In genomic region chr9:89718635-89719034, GRCh38 we compare ENCODE assay signal across 17 cellular contexts.
DNase-seq lines count a peak whose midpoint lies in the region; ATAC-seq, FAIRE-seq and TF ChIP-seq lines count a peak whose summit lies in the region.
"Had no signal": no experiment of that assay in that cellular context is flagged by ENCODE, and none has a peak within 500 bp of the region (broad histone marks: within the 10 kb centered on the region; RNA-seq: fewer than 3 reads in every experiment).

No MANE protein-coding gene starts in this region.

- H3K4me1 Mint-ChIP-seq in dendritic cell treated with granulocyte-macrophage colony-stimulating factor and Interleukin-4, amounts not matched to agents 40 ng/mL and 50 ng/mL, for 4 days (ENCODE audit: low read depth), result peaks cover 84% of the 10 kb centered on the region
- H3K4me1 Mint-ChIP-seq: GM23338 had no signal

- 72 to 87% (median 79%) methylated on average over 5 of the region's 5 CpGs for WGBS in heart left ventricle, 4 donors
- WGBS in right cardiac atrium, result 68% methylated on average over 5 of the region's 5 CpGs
- WGBS in trophoblast cell (ENCODE audit: extremely low coverage, insufficient coverage, insufficient read length), result no CpG with 5 or more reads among the region's 5 CpGs

- no peak overlapping the region for H3K4ac ChIP-seq in trophoblast cell (ENCODE audit: low read depth, low read length)

- H2BK12ac ChIP-seq in trophoblast cell (ENCODE audit: low read length), result peak overlapping the region; percentile 51

- H3K18ac ChIP-seq in trophoblast cell (ENCODE audit: low read length), result peak overlapping the region; percentile 58

- peak overlapping the region; percentile 83 for H3K27ac Mint-ChIP-seq in dendritic cell treated with granulocyte-macrophage colony-stimulating factor and Interleukin-4, amounts not matched to agents 40 ng/mL and 50 ng/mL, for 4 days
- H3K27ac Mint-ChIP-seq: B cell; CD4-positive, alpha-beta T cell; GM23338; H9 had no signal

- TF ChIP-seq POLR2A in heart left ventricle (IDR thresholded peaks at IDR 0.05), result no peak

- H3K27me3 ChIP-seq in cardiac muscle cell (no peaks in the 10 kb centered on the region), heart left ventricle (no peaks in the 10 kb centered on the region), right cardiac atrium (ENCODE audit: control insufficient read depth, insufficient read depth) (no peaks in the 10 kb centered on the region), trophoblast cell (ENCODE audit: insufficient read depth, low read length) (no peaks in the 10 kb centered on the region)

- FAIRE-seq in urothelium cell line (lab: Jason Lieb, UNC), result no peak
- FAIRE-seq: A204.1, GM12878, GM18507 had no signal

- no peak overlapping the region for H3K23ac ChIP-seq in trophoblast cell (ENCODE audit: low read length)

- no peak overlapping the region for H3K4me2 ChIP-seq in trophoblast cell (ENCODE audit: low read length)
- H3K4me2 ChIP-seq: GM23338 had no signal

- TF ChIP-seq CTCF in cardiac muscle cell (IDR thresholded peaks at IDR 0.05; ENCODE audit: low read depth, low read length), result no peak
- no peak for TF ChIP-seq CTCF in heart left ventricle (IDR thresholded peaks at IDR 0.05)

- H3K14ac ChIP-seq in trophoblast cell (ENCODE audit: low read length), result peak overlapping the region; percentile 46

- H3K9me3 Mint-ChIP-seq in dendritic cell treated with granulocyte-macrophage colony-stimulating factor and Interleukin-4, amounts not matched to agents 40 ng/mL and 50 ng/mL, for 4 days, result no peaks in the 10 kb centered on the region
- H3K9me3 Mint-ChIP-seq: CD4-positive, alpha-beta T cell; GM23338; H9 had no signal

- H3K27me3 Mint-ChIP-seq in dendritic cell treated with granulocyte-macrophage colony-stimulating factor and Interleukin-4, amounts not matched to agents 40 ng/mL and 50 ng/mL, for 4 days, result no peaks in the 10 kb centered on the region
- H3K27me3 Mint-ChIP-seq: B cell; CD4-positive, alpha-beta T cell had no signal

- no peak overlapping the region for H3K4me3 Mint-ChIP-seq in dendritic cell treated with granulocyte-macrophage colony-stimulating factor and Interleukin-4, amounts not matched to agents 40 ng/mL and 50 ng/mL, for 4 days
- H3K4me3 Mint-ChIP-seq: B cell; CD4-positive, alpha-beta T cell; GM23338; H9 had no signal

- no peaks in the 10 kb centered on the region for H3K4me1 ChIP-seq in cardiac muscle cell (ENCODE audit: low read depth)
- H3K4me1 ChIP-seq in heart left ventricle, result peaks cover 0 to 24% (median 0%) of the 10 kb centered on the region in 12 donors
- H3K4me1 ChIP-seq in right cardiac atrium (ENCODE audit: control insufficient read depth, insufficient read depth, low read length), result peaks cover 3% of the 10 kb centered on the region
- H3K4me1 ChIP-seq in trophoblast cell (ENCODE audit: control insufficient read depth in 1 of 2, insufficient read depth in 2 of 2, low read length in 2 of 2), result peaks cover 9 to 11% of the 10 kb centered on the region in 2 experiments

- H2AFZ ChIP-seq in trophoblast cell (ENCODE audit: insufficient read depth, low read length, poor library complexity), result no peak overlapping the region
- H2AFZ ChIP-seq: GM23338 had no signal

- ATAC-seq in heart left ventricle (no peak), right cardiac atrium (peak; percentile 29 to 34), GM19324 (IDR thresholded peaks at IDR 0.05; ENCODE audit: low FRiP score, unreplicated experiment) (no peak)
- ATAC-seq: GM12878, GM23338 had no signal

- H3K36me3 Mint-ChIP-seq in dendritic cell treated with granulocyte-macrophage colony-stimulating factor and Interleukin-4, amounts not matched to agents 40 ng/mL and 50 ng/mL, for 4 days (ENCODE audit: low read depth), result no peaks in the 10 kb centered on the region

- no peak overlapping the region for H2BK5ac ChIP-seq in trophoblast cell (ENCODE audit: low read depth, low read length, poor library complexity)

- peak overlapping the region; percentile 40 for H2AK5ac ChIP-seq in trophoblast cell (ENCODE audit: low read length)

- no peaks in the 10 kb centered on the region for H3K79me2 ChIP-seq in trophoblast cell (ENCODE audit: control insufficient read depth, insufficient read depth, low read length, poor library complexity)

- intact Hi-C loops in heart left ventricle (cut with DNase I) (no loop called here), right cardiac atrium (cut with DNase I) (no loop called here)
- intact Hi-C loops in dendritic cell treated with granulocyte-macrophage colony-stimulating factor and Interleukin-4, amounts not matched to agents 40 ng/mL and 50 ng/mL, for 4 days (cut with micrococcal nuclease), result loop anchor here (1.0 to 5.0 kb wide), 2 partner anchors 22 to 111 kb away; partner anchors contain the start of gene GADD45G

- H3K36me3 ChIP-seq in cardiac muscle cell, result no peaks in the 10 kb centered on the region
- no peaks in the 10 kb centered on the region for H3K36me3 ChIP-seq in heart left ventricle
- no peaks in the 10 kb centered on the region for H3K36me3 ChIP-seq in trophoblast cell (ENCODE audit: control insufficient read depth in 1 of 2, insufficient read depth in 2 of 2, low read length in 2 of 2)

- H4K8ac ChIP-seq in trophoblast cell (ENCODE audit: low read depth, low read length), result no peak overlapping the region

- H2BK120ac ChIP-seq in trophoblast cell (ENCODE audit: insufficient read depth, low read length, poor library complexity), result peak overlapping the region; percentile 5

- H3K79me1 ChIP-seq in trophoblast cell (ENCODE audit: low read length), result peaks cover 8% of the 10 kb centered on the region

- H3K27ac ChIP-seq in cardiac muscle cell (peak overlapping the region; percentile 27), heart left ventricle (no peak overlapping the region), right cardiac atrium (ENCODE audit: low read length) (no peak overlapping the region), trophoblast cell (ENCODE audit: low read depth, low read length) (no peak overlapping the region)

- no peak overlapping the region for H4K12ac ChIP-seq in trophoblast cell (ENCODE audit: low read depth, low read length)

- no peak overlapping the region for H3K9ac ChIP-seq in trophoblast cell (ENCODE audit: low read length)

- no peak overlapping the region for H4K91ac ChIP-seq in trophoblast cell (ENCODE audit: low read depth, low read length)

- DNase-seq in cardiac muscle cell (ENCODE audit: low read depth in 1 of 2, low spot score in 1 of 2), result no peak
- DNase-seq in heart left ventricle, result no peak
- no peak for DNase-seq in right cardiac atrium
- no peak for DNase-seq in trophoblast cell
- no peak for DNase-seq in hepatic stellate cell (ENCODE audit: low spot score)
- DNase-seq in urothelium cell line (ENCODE audit: low spot score), result no peak
- DNase-seq: C1 segment of cervical spinal cord; CD4-positive, alpha-beta T cell; DMS79; H9 had no signal

- no peak overlapping the region for H3K4me3 ChIP-seq in cardiac muscle cell
- H3K4me3 ChIP-seq in heart left ventricle, result no peak overlapping the region
- no peak overlapping the region for H3K4me3 ChIP-seq in right cardiac atrium (ENCODE audit: low read length)
- no peak overlapping the region for H3K4me3 ChIP-seq in trophoblast cell (ENCODE audit: low read depth, low read length)
- H3K4me3 ChIP-seq: GM12878, GM23338 had no signal

- H3K9me3 ChIP-seq in cardiac muscle cell (ENCODE audit: low read depth) (no peaks in the 10 kb centered on the region), heart left ventricle (peaks cover 0 to 20% (median 0%) of the 10 kb centered on the region in 12 donors), right cardiac atrium (ENCODE audit: control insufficient read depth, low read length) (no peaks in the 10 kb centered on the region), trophoblast cell (ENCODE audit: insufficient read depth, low read depth, low read length) (peaks cover 8% of the 10 kb centered on the region)

Comparison
In these comparisons a context has a peak if more than half of its experiments do, and no peak if none do; other contexts are left out.
1. ATAC-seq: peak in right cardiac atrium (2 of 2); none in heart left ventricle (0 of 4) and GM19324 (single experiment).